ENCODE assay signal across 28 cellular contexts in genomic region chr16:11729787-11730186, GRCh38. TPM values are rescaled to one million over a fixed set of nuclear protein-coding genes. Genes with fewer than 3 reads are reported as not detected.
DNase-seq lines count a peak whose midpoint lies in the region; ATAC-seq and TF ChIP-seq lines count a peak whose summit lies in the region.
"Had no signal": no experiment of that assay in that cellular context is flagged by ENCODE, and none has a peak within 500 bp of the region (broad histone marks: within the 10 kb centered on the region; RNA-seq: fewer than 3 reads in every experiment).

No MANE protein-coding gene starts in this region.

- WGBS in mesenchymal stem cell: 90% methylated on average over 3 of the region's 3 CpGs

- peaks cover 26 to 48% (median 42%) of the 10 kb centered on the region in 4 donors for H3K4me1 Mint-ChIP-seq in CD4-positive, alpha-beta memory T cell
- peaks cover 24% of the 10 kb centered on the region for H3K4me1 Mint-ChIP-seq in T-helper 17 cell
- peaks cover 6% of the 10 kb centered on the region for H3K4me1 Mint-ChIP-seq in neural crest cell

- no peak overlapping the region for H2BK12ac ChIP-seq in mesenchymal stem cell (ENCODE audit: low read length in 2 of 2)

- no peaks in the 10 kb centered on the region for H3K27me3 Mint-ChIP-seq in CD4-positive, alpha-beta memory T cell
- H3K27me3 Mint-ChIP-seq in T-helper 17 cell: no peaks in the 10 kb centered on the region
- no peaks in the 10 kb centered on the region for H3K27me3 Mint-ChIP-seq in neural crest cell (ENCODE audit: low read depth)

- H3K9me3 Mint-ChIP-seq in CD4-positive, alpha-beta memory T cell: no peaks in the 10 kb centered on the region
- no peaks in the 10 kb centered on the region for H3K9me3 Mint-ChIP-seq in neural crest cell

- DNase-seq in activated CD8-positive, alpha-beta memory T cell treated with anti-CD3 and anti-CD28 coated beads for 24 hours: peak; percentile 21
- DNase-seq in activated CD8-positive, alpha-beta memory T cell treated with anti-CD3 and anti-CD28 coated beads, Interleukin-2, amount 50 U/mL, for 4 hours: no peak
- DNase-seq in CD4-positive, alpha-beta memory T cell: no peak
- DNase-seq in T-helper 17 cell (no peak), neural crest cell (ENCODE audit: low read depth, low spot score) (no peak), H7 (no peak), mesenchymal stem cell (no peak), NCI-H1694 treated with DMSO at 0.1 percent for 48 hours (lab: John Stamatoyannopoulos, UW) (no peak)
- DNase-seq: activated CD4-positive, CD25-positive, alpha-beta regulatory T cell treated with anti-CD3 and anti-CD28 coated beads, Interleukin-2, amount 50 U/mL, for 72 hours; AML-193; colonic mucosa; effector CD4-positive, alpha-beta T cell; EL; hypothalamus; NCI-H1417; NCI-H2029 treated with DMSO at 0.1 percent for 48 hours; NCI-H526; NK-92 treated with Interleukin-12 subunit alpha and Interleukin-12 subunit beta, amount 100 ng/mL, for 24 hours; PC-3; SK-N-SH; small intestine; stimulated activated naive CD8-positive, alpha-beta T cell treated with anti-CD3 and anti-CD28 coated beads, Interleukin-15, Interleukin-2, amounts not matched to agents 100 U/mL and 50 U/mL, for 24 hours; testis; uterus had no signal

- H2BK15ac ChIP-seq in mesenchymal stem cell (ENCODE audit: low read depth, poor library complexity, severe bottlenecking): no peak overlapping the region

- H2BK120ac ChIP-seq in mesenchymal stem cell (ENCODE audit: low read depth, low read length): no peak overlapping the region

- no peak overlapping the region for H2BK5ac ChIP-seq in mesenchymal stem cell (ENCODE audit: low read depth, low read length, poor library complexity, severe bottlenecking)

- H3K27ac Mint-ChIP-seq in CD4-positive, alpha-beta memory T cell: peak overlapping the region in 5 of 7 donors; percentile 43 to 82 (median 66)
- H3K27ac Mint-ChIP-seq in T-helper 17 cell: peak overlapping the region; percentile 84
- peak overlapping the region; percentile 61 for H3K27ac Mint-ChIP-seq in neural crest cell (ENCODE audit: unreplicated experiment)

- no peak overlapping the region for H2AK5ac ChIP-seq in mesenchymal stem cell (ENCODE audit: low read length, severe bottlenecking)

- no peaks in the 10 kb centered on the region for H3K27me3 ChIP-seq in CD4-positive, alpha-beta memory T cell (ENCODE audit: insufficient read depth, low read length)
- H3K27me3 ChIP-seq in H7 (ENCODE audit: control insufficient read depth, insufficient read depth, low read length): no peaks in the 10 kb centered on the region
- H3K27me3 ChIP-seq in mesenchymal stem cell (ENCODE audit: control insufficient read depth in 1 of 2, insufficient read depth in 1 of 2, low read length in 2 of 2): no peaks in the 10 kb centered on the region
- H3K27me3 ChIP-seq: cardiac muscle cell, colonic mucosa, testis, uterus had no signal

- H4K8ac ChIP-seq in mesenchymal stem cell (ENCODE audit: low read length): no peak overlapping the region

- H3K18ac ChIP-seq in mesenchymal stem cell (ENCODE audit: low read depth in 1 of 2, low read length in 2 of 2): no peak overlapping the region

- H3K4me3 Mint-ChIP-seq in CD4-positive, alpha-beta memory T cell: no peak overlapping the region
- H3K4me3 Mint-ChIP-seq in T-helper 17 cell (no peak overlapping the region), neural crest cell (no peak overlapping the region)

- peaks cover 41% of the 10 kb centered on the region for H3K4me1 ChIP-seq in CD4-positive, alpha-beta memory T cell (ENCODE audit: insufficient read depth, low read length)
- peaks cover 6% of the 10 kb centered on the region for H3K4me1 ChIP-seq in mesenchymal stem cell (ENCODE audit: control insufficient read depth, insufficient read depth, low read depth, low read length)
- H3K4me1 ChIP-seq: colonic mucosa, parathyroid adenoma, testis, uterus had no signal

- H3K27ac ChIP-seq in CD4-positive, alpha-beta memory T cell (ENCODE audit: low read depth, low read length): no peak overlapping the region
- H3K27ac ChIP-seq in mesenchymal stem cell (ENCODE audit: low read length, poor library complexity, severe bottlenecking): no peak overlapping the region
- H3K27ac ChIP-seq: cardiac muscle cell, colonic mucosa, epithelial cell of prostate, HL-60, parathyroid adenoma, testis, uterus had no signal

- H3K79me1 ChIP-seq in mesenchymal stem cell (replicated peaks; ENCODE audit: low read length, poor library complexity, severe bottlenecking): peaks cover 17% of the 10 kb centered on the region

- ATAC-seq in T-helper 17 cell: no peak
- ATAC-seq: PC-3; stimulated activated naive CD8-positive, alpha-beta T cell treated with anti-CD3 and anti-CD28 coated beads, Interleukin-15, Interleukin-2, amounts not matched to agents 100 U/mL and 50 U/mL, for 24 hours had no signal

- H3K4me2 ChIP-seq in mesenchymal stem cell (ENCODE audit: low read length, poor library complexity, severe bottlenecking): no peak overlapping the region
- H3K4me2 ChIP-seq: SK-N-SH had no signal

- no peak overlapping the region for H3K4me3 ChIP-seq in CD4-positive, alpha-beta memory T cell (ENCODE audit: low read length in 2 of 2)
- H3K4me3 ChIP-seq in H7 (ENCODE audit: insufficient read depth, low read depth, low read length) (no peak overlapping the region), mesenchymal stem cell (ENCODE audit: insufficient read depth in 1 of 2, low read depth in 1 of 2, low read length in 2 of 2) (no peak overlapping the region)
- H3K4me3 ChIP-seq: cardiac muscle cell, colonic mucosa, testis, uterus had no signal

- intact Hi-C loops in CD4-positive, alpha-beta memory T cell (cut with micrococcal nuclease): no loop called here

- peaks cover 44% of the 10 kb centered on the region for H3K36me3 ChIP-seq in CD4-positive, alpha-beta memory T cell (ENCODE audit: insufficient read depth, low read length)
- H3K36me3 ChIP-seq in H7 (replicated peaks; ENCODE audit: control insufficient read depth, insufficient read depth, low read length): peaks cover 1% of the 10 kb centered on the region
- peaks cover 6 to 81% of the 10 kb centered on the region in 2 experiments for H3K36me3 ChIP-seq in mesenchymal stem cell (ENCODE audit: control insufficient read depth in 1 of 2, insufficient read depth in 2 of 2, low read depth in 1 of 2, low read length in 2 of 2)
- H3K36me3 ChIP-seq: colonic mucosa, uterus had no signal

- no peak for TF ChIP-seq CTCF in neural crest cell (conservative IDR thresholded peaks at IDR 0.05)

- no peaks in the 10 kb centered on the region for H3K9me3 ChIP-seq in CD4-positive, alpha-beta memory T cell (ENCODE audit: control insufficient read depth in 1 of 2, low read length in 2 of 2)
- H3K9me3 ChIP-seq in T-helper 17 cell (ENCODE audit: control insufficient read depth, low read length, poor library complexity, severe bottlenecking): no peaks in the 10 kb centered on the region
- no peaks in the 10 kb centered on the region for H3K9me3 ChIP-seq in mesenchymal stem cell (ENCODE audit: control insufficient read depth, low read length)
- H3K9me3 ChIP-seq: colonic mucosa, SK-N-SH, testis, uterus had no signal

- CTCF ChIA-PET in CD4-positive, alpha-beta memory T cell (lab: Charles Lee; ENCODE audit: partially characterized antibody): interaction anchor here (0.5 to 0.6 kb wide), 2 partner anchors 69 to 113 kb away, joined by 3 to 4 read pairs; no protein-coding TSS in a partner anchor

- no peak overlapping the region for H4K91ac ChIP-seq in mesenchymal stem cell (ENCODE audit: low read length)

- H2AFZ ChIP-seq in mesenchymal stem cell (ENCODE audit: low read depth, low read length): no peak overlapping the region
- H2AFZ ChIP-seq: parathyroid adenoma had no signal

- no peak overlapping the region for H3K9ac ChIP-seq in mesenchymal stem cell (ENCODE audit: low read length)
- H3K9ac ChIP-seq: parathyroid adenoma, SK-N-SH had no signal

- H3K36me3 Mint-ChIP-seq in CD4-positive, alpha-beta memory T cell: peaks cover 50 to 84% of the 10 kb centered on the region in 2 donors
- peaks cover 3% of the 10 kb centered on the region for H3K36me3 Mint-ChIP-seq in T-helper 17 cell (ENCODE audit: low read depth)
- peaks cover 3% of the 10 kb centered on the region for H3K36me3 Mint-ChIP-seq in neural crest cell (ENCODE audit: low read depth)

- H3K14ac ChIP-seq in mesenchymal stem cell (ENCODE audit: low read length in 2 of 2): no peak overlapping the region

- no peak overlapping the region for H3K4ac ChIP-seq in mesenchymal stem cell (ENCODE audit: low read depth in 1 of 2, low read length in 2 of 2)

- POLR2A ChIA-PET in CD4-positive, alpha-beta memory T cell (lab: Charles Lee; ENCODE audit: partially characterized antibody): interaction anchor here (0.9 to 1.6 kb wide), 2 partner anchors 11 to 13 kb away, joined by 3 to 5 read pairs; no protein-coding TSS in a partner anchor

- no peak overlapping the region for H3K23ac ChIP-seq in mesenchymal stem cell (ENCODE audit: low read length in 2 of 2)

RNA-seq across cellular contexts. Expression of gene TXNDC11, which starts 12.9 kb away (rescaled TPM):
- 10 to 100 TPM; 51.7 to 59.8 TPM for total RNA-seq in CD4-positive, alpha-beta memory T cell
- polyA plus RNA-seq in CD4-positive, alpha-beta memory T cell: 10 to 100 TPM; 54.7 to 62.6 TPM
- 100 to 1,000 TPM in 1 of 2 donors, 10 to 100 TPM in 1; 87.5 to 103 TPM for total RNA-seq in T-helper 17 cell
- total RNA-seq in neural crest cell: 16.9 and 18.5 TPM in 2 replicates
- 12.3 and 14.4 TPM in 2 replicates for total RNA-seq in H7 (2014; rRNA removed; shearing (Covaris generic))
- polyA plus RNA-seq in mesenchymal stem cell (2013, experiment 1 of 2): 31.9 TPM
- 32.0 TPM for polyA plus RNA-seq in mesenchymal stem cell (2013, experiment 2 of 2)
